In genomic region chr6:94341173-94341572, GRCh38 we compare ENCODE assay signal across 1 cellular context.
TF ChIP-seq lines count a peak whose summit lies in the region.

No MANE protein-coding gene starts in this region.

TF ChIP-seq in WTC11, 78 proteins besides CTCF, POLR2A, EP300 and RAD21 (continued from another document):
- TF ChIP-seq CBFB (CRISPR knock-in tag; IDR thresholded peaks at IDR 0.05; ENCODE audit: low read depth) (no peak), ZSCAN18 (CRISPR knock-in tag; IDR thresholded peaks at IDR 0.05) (no peak), ZNF219 (CRISPR knock-in tag; IDR thresholded peaks at IDR 0.05; ENCODE audit: borderline replicate concordance) (no peak), NFYB (CRISPR knock-in tag; conservative IDR thresholded peaks at IDR 0.05; ENCODE audit: low read depth) (no peak), E2F4 (CRISPR knock-in tag; IDR thresholded peaks at IDR 0.05; ENCODE audit: borderline replicate concordance, low read depth) (no peak), ZNF396 (CRISPR knock-in tag; IDR thresholded peaks at IDR 0.05; ENCODE audit: borderline replicate concordance) (no peak), TCF7 (CRISPR knock-in tag; IDR thresholded peaks at IDR 0.05; ENCODE audit: low read depth) (no peak)
